ENCODE assay signal across 1 cellular context in genomic region chr9:129010267-129010975, GRCh38.
TF ChIP-seq lines count a peak whose summit lies in the region.

No MANE protein-coding gene starts in this region.

TF ChIP-seq in H1, 55 proteins besides CTCF, POLR2A, EP300 and RAD21:
- TF ChIP-seq TAF7 (optimal IDR thresholded peaks at IDR 0.05; ENCODE audit: borderline replicate concordance, low read depth, low read length) (no peak), NRF1 (IDR thresholded peaks at IDR 0.05; ENCODE audit: low read depth, low read length) (no peak), CHD7 (IDR thresholded peaks at IDR 0.05; ENCODE audit: insufficient replicate concordance, low read length) (no peak), KDM4A (IDR thresholded peaks at IDR 0.05; ENCODE audit: low read depth, low read length, severe bottlenecking) (no peak), POLR2AphosphoS5 (IDR thresholded peaks at IDR 0.05; ENCODE audit: low read depth, low read length) (0 out of 2 replicates have a peak, but pooled peaks have one; percentile 2), HDAC2 (IDR thresholded peaks at IDR 0.05; ENCODE audit: borderline replicate concordance in 1 of 2, low read depth in 2 of 2, low read length in 2 of 2) (no peak), TEAD4 (IDR thresholded peaks at IDR 0.05; ENCODE audit: low read depth, low read length) (no peak)
